24 cellular contexts compared by ENCODE assay signal in the genomic region with DNA sequence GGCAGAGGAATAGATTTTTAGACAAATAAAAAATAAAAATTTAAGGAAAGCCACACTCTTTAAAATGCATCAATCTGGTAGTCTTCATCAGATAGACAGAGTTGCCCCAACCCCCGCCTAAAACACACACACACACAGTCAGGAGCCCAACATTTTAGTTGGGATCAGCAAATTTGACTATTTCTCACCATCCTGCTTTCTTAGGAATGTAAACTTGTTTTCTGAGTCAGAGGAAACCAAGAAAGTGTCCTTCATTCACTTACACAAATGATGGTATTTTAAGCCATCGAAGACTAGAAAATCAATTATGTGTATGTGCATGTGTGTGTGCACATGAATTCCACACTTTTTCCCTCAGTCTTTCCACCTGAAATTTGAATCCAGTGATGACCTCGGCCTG.
DNase-seq lines count a peak whose midpoint lies in the region; ATAC-seq and TF ChIP-seq lines count a peak whose summit lies in the region.
"Had no signal": no experiment of that assay in that cellular context is flagged by ENCODE, and none has a peak within 500 bp of the region (broad histone marks: within the 10 kb centered on the region; RNA-seq: fewer than 3 reads in every experiment).

No MANE protein-coding gene starts in this region.

- CTCF ChIA-PET in activated CD8-positive, alpha-beta T cell treated with anti-CD3 and anti-CD28 coated beads for 36 hours (lab: Charles Lee) = no interaction called here
- CTCF ChIA-PET in T-cell (lab: Charles Lee) = no interaction called here

- H3K36me3 Mint-ChIP-seq in endodermal cell (ENCODE audit: low read depth) = peaks cover 4% of the 10 kb centered on the region
- H3K36me3 Mint-ChIP-seq in activated CD8-positive, alpha-beta T cell treated with anti-CD3 and anti-CD28 coated beads for 36 hours (ENCODE audit: low read depth) = no peaks in the 10 kb centered on the region
- H3K36me3 Mint-ChIP-seq in T-cell = no peaks in the 10 kb centered on the region
- H3K36me3 Mint-ChIP-seq: CD14-positive monocyte; CD4-positive, alpha-beta memory T cell; CD4-positive, CD25-positive, alpha-beta regulatory T cell; CD8-positive, alpha-beta memory T cell had no signal

- no peak overlapping the region for H3K27ac Mint-ChIP-seq in endodermal cell
- H3K27ac Mint-ChIP-seq in activated CD8-positive, alpha-beta T cell treated with anti-CD3 and anti-CD28 coated beads for 36 hours = no peak overlapping the region
- H3K27ac Mint-ChIP-seq in T-cell = no peak overlapping the region
- H3K27ac Mint-ChIP-seq: CD14-positive monocyte; CD4-positive, alpha-beta memory T cell; CD4-positive, CD25-positive, alpha-beta regulatory T cell; CD8-positive, alpha-beta memory T cell had no signal

- no peak for ATAC-seq in activated CD8-positive, alpha-beta T cell treated with anti-CD3 and anti-CD28 coated beads for 36 hours
- ATAC-seq in HG02763 (IDR thresholded peaks at IDR 0.05; ENCODE audit: unreplicated experiment) (no peak), T-cell (replicated peaks in 1 of 4) (no peak)
- ATAC-seq: GM12878 had no signal

- no peak for TF ChIP-seq CTCF in endodermal cell (conservative IDR thresholded peaks at IDR 0.05)
- no peak for TF ChIP-seq CTCF in activated CD8-positive, alpha-beta T cell treated with anti-CD3 and anti-CD28 coated beads for 36 hours (IDR thresholded peaks at IDR 0.05)

- POLR2A ChIA-PET in activated CD8-positive, alpha-beta T cell treated with anti-CD3 and anti-CD28 coated beads for 36 hours (lab: Charles Lee) = no interaction called here
- POLR2A ChIA-PET in T-cell (lab: Charles Lee) = no interaction called here

- peaks cover 12% of the 10 kb centered on the region for H3K9me3 ChIP-seq in endodermal cell (ENCODE audit: control insufficient read depth, low read length)
- H3K9me3 ChIP-seq: BE2C, BLaER1 had no signal

- H3K27ac ChIP-seq in endodermal cell (ENCODE audit: low read depth, low read length) = no peak overlapping the region
- H3K27ac ChIP-seq: BLaER1 had no signal

- no peak overlapping the region for H3K9ac ChIP-seq in endodermal cell (ENCODE audit: extremely low read depth, low read length, poor library complexity, severe bottlenecking)
- H3K9ac ChIP-seq: BLaER1 had no signal

- H3K4me3 Mint-ChIP-seq in endodermal cell (no peak overlapping the region), T-cell (no peak overlapping the region)
- no peak overlapping the region for H3K4me3 Mint-ChIP-seq in activated CD8-positive, alpha-beta T cell treated with anti-CD3 and anti-CD28 coated beads for 36 hours
- H3K4me3 Mint-ChIP-seq: CD14-positive monocyte; CD4-positive, alpha-beta memory T cell; CD4-positive, CD25-positive, alpha-beta regulatory T cell; CD8-positive, alpha-beta memory T cell had no signal

- no peaks in the 10 kb centered on the region for H3K36me3 ChIP-seq in endodermal cell (ENCODE audit: control insufficient read depth, insufficient read depth, low read length)
- H3K36me3 ChIP-seq: BE2C, BLaER1 had no signal

- H3K4me3 ChIP-seq in endodermal cell (ENCODE audit: low read length) = no peak overlapping the region
- H3K4me3 ChIP-seq: BLaER1, GM12878 had no signal

- H3K4me1 Mint-ChIP-seq in endodermal cell (no peaks in the 10 kb centered on the region), T-cell (no peaks in the 10 kb centered on the region)
- H3K4me1 Mint-ChIP-seq in activated CD8-positive, alpha-beta T cell treated with anti-CD3 and anti-CD28 coated beads for 36 hours (ENCODE audit: low read depth) = no peaks in the 10 kb centered on the region
- H3K4me1 Mint-ChIP-seq: CD14-positive monocyte; CD4-positive, alpha-beta memory T cell; CD4-positive, CD25-positive, alpha-beta regulatory T cell; CD8-positive, alpha-beta memory T cell had no signal

- DNase-seq in ELR (ENCODE audit: low read depth) (peak; percentile 73), HT1080 (ENCODE audit: low read depth) (peak; percentile 5), fibroblast of peridontal ligament (ENCODE audit: extremely low read depth) (peak; percentile 1), endodermal cell (no peak), T-cell (no peak)
- DNase-seq in activated CD8-positive, alpha-beta T cell treated with anti-CD3 and anti-CD28 coated beads for 36 hours = no peak
- DNase-seq: 8988T; ACHN; BE2C; C1 segment of cervical spinal cord; CD4-positive, alpha-beta memory T cell; CD4-positive, CD25-positive, alpha-beta regulatory T cell; CD8-positive, alpha-beta memory T cell; COR-L47; DMS 273 treated with DMSO at 0.1 percent for 48 hours; DMS153; DMS53; DMS79; DND-41; GDM1 had no signal

- H3K9me3 Mint-ChIP-seq in endodermal cell = peaks cover 11% of the 10 kb centered on the region
- peaks cover 9% of the 10 kb centered on the region for H3K9me3 Mint-ChIP-seq in activated CD8-positive, alpha-beta T cell treated with anti-CD3 and anti-CD28 coated beads for 36 hours
- H3K9me3 Mint-ChIP-seq in T-cell = peaks cover 0 to 10% (median 7%) of the 10 kb centered on the region in 3 donors

- H3K27me3 ChIP-seq in endodermal cell (ENCODE audit: control insufficient read depth, insufficient read depth, low read length, poor library complexity, severe bottlenecking) = no peaks in the 10 kb centered on the region
- H3K27me3 ChIP-seq: BE2C, BLaER1 had no signal

- H3K27me3 Mint-ChIP-seq in endodermal cell (ENCODE audit: insufficient read depth) = no peaks in the 10 kb centered on the region
- no peaks in the 10 kb centered on the region for H3K27me3 Mint-ChIP-seq in activated CD8-positive, alpha-beta T cell treated with anti-CD3 and anti-CD28 coated beads for 36 hours
- H3K27me3 Mint-ChIP-seq in T-cell = no peaks in the 10 kb centered on the region
- H3K27me3 Mint-ChIP-seq: CD4-positive, alpha-beta memory T cell; CD4-positive, CD25-positive, alpha-beta regulatory T cell; CD8-positive, alpha-beta memory T cell had no signal

- intact Hi-C loops in activated CD8-positive, alpha-beta T cell treated with anti-CD3 and anti-CD28 coated beads for 36 hours (cut with micrococcal nuclease) = no loop called here

- H3K4me1 ChIP-seq in endodermal cell (ENCODE audit: control insufficient read depth, insufficient read depth, low read length) = no peaks in the 10 kb centered on the region
- H3K4me1 ChIP-seq: BE2C, BLaER1 had no signal

- WGBS in endodermal cell (ENCODE audit: insufficient coverage in 1 of 2, insufficient read length in 1 of 2), 2 experiments = 50 to 74% methylated on average over 2 to 3 of the region's 3 CpGs

Comparison
In these comparisons a context has a peak if more than half of its experiments do, and no peak if none do; other contexts are left out.
1. DNase-seq: peak in ELR (single experiment), HT1080 (single experiment) and fibroblast of peridontal ligament (single experiment); none in endodermal cell (single experiment), activated CD8-positive, alpha-beta T cell treated with anti-CD3 and anti-CD28 coated beads for 36 hours (single experiment) and T-cell (0 of 34).